8 cellular contexts compared by ENCODE assay signal in the genomic region with DNA sequence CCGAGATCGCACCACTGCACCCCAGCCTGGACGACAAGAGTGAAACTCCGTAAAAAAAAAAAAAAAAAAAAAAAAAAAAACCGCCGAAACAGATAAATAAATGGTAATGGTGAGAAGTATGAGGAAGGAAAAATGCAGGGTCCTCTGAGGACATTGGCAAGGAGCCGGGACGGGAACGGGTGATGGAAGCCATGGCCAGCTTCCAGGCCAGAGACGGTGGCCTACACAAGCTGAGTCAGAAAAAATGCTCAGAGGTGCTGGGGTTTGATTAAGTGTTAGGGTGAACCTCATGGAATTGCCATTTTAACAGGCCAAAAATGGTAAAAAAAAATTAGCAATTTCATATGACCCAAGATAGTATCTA. TPM values are rescaled to one million over a fixed set of nuclear protein-coding genes. Genes with fewer than 3 reads are reported as not detected.
DNase-seq lines count a peak whose midpoint lies in the region; ATAC-seq and TF ChIP-seq lines count a peak whose summit lies in the region.

No MANE protein-coding gene starts in this region.

- peak; percentile 91 for DNase-seq in Daoy (ENCODE audit: low read depth)
- DNase-seq in MV-4-11 (lab: John Stamatoyannopoulos, UW) = peak; percentile 34
- peak; percentile 95 to 97 for DNase-seq in cardiac fibroblast (ENCODE audit: low read depth in 2 of 2)
- peak; percentile 69 to 81 (median 74) for DNase-seq in right lobe of liver
- DNase-seq in thyroid gland = peak; percentile 80 to 83
- no peak for DNase-seq in GM19238 (ENCODE audit: insufficient read length, low spot score)
- DNase-seq in NCI-H774 (lab: John Stamatoyannopoulos, UW) = no peak

- H3K36me3 ChIP-seq in right lobe of liver = no peaks in the 10 kb centered on the region
- no peaks in the 10 kb centered on the region for H3K36me3 ChIP-seq in thyroid gland

- H3K9me3 ChIP-seq in right lobe of liver = no peaks in the 10 kb centered on the region
- H3K9me3 ChIP-seq in thyroid gland = no peaks in the 10 kb centered on the region

- peaks cover 0 to 10% (median 0%) of the 10 kb centered on the region in 4 donors for H3K4me1 ChIP-seq in right lobe of liver
- H3K4me1 ChIP-seq in thyroid gland = peaks cover 21 to 25% of the 10 kb centered on the region in 2 donors

- peak; percentile 2 to 41 (median 9) for ATAC-seq in right lobe of liver
- ATAC-seq in HG02981 (IDR thresholded peaks at IDR 0.05; ENCODE audit: unreplicated experiment) = no peak

- TF ChIP-seq CTCF in cardiac fibroblast (IDR thresholded peaks at IDR 0.05; ENCODE audit: low read depth, low read length) (no peak), right lobe of liver (IDR thresholded peaks at IDR 0.05) (no peak), thyroid gland (IDR thresholded peaks at IDR 0.05) (no peak)

- 8% methylated on average over 6 of the region's 10 CpGs for WGBS in right lobe of liver (ENCODE audit: insufficient coverage, low coverage, low lambda C conversion rate, missing lambda C conversion rate)
- 2 to 17% methylated on average over 10 of the region's 10 CpGs for WGBS in thyroid gland, 2 donors

- H3K4me3 ChIP-seq in cardiac fibroblast (replicated peaks in 1 of 2; ENCODE audit: low read depth in 2 of 2, low read length in 2 of 2) (peak overlapping the region; percentile 81 to 87), right lobe of liver (peak overlapping the region; percentile 68 to 80 (median 71)), thyroid gland (replicated peaks in 1 of 3) (peak overlapping the region; percentile 33 to 62 (median 50))

- TF ChIP-seq POLR2A in right lobe of liver (IDR thresholded peaks at IDR 0.05) (no peak), thyroid gland (IDR thresholded peaks at IDR 0.05) (no peak)

- H3K27me3 ChIP-seq in right lobe of liver (no peaks in the 10 kb centered on the region), thyroid gland (no peaks in the 10 kb centered on the region)

- intact Hi-C loops in right lobe of liver (cut with DNase I) = no loop called here
- intact Hi-C loops in thyroid gland (cut with DNase I) = no loop called here

- H3K27ac ChIP-seq in right lobe of liver = peak overlapping the region; percentile 58 to 87 (median 76)
- peak overlapping the region; percentile 79 to 97 (median 80) for H3K27ac ChIP-seq in thyroid gland

RNA-seq across cellular contexts. Expression of a gene that starts 0.9 kb away (rescaled TPM):
- 4.6 and 5.4 TPM in 2 replicates for total RNA-seq in Daoy (2014; rRNA removed; shearing (Covaris generic))
- total RNA-seq in right lobe of liver (1 to 10 TPM in 5 of 6 experiments, under 1 TPM in 1; 0.98 to 3.7 (median 1.7) TPM), thyroid gland (10 to 100 TPM in 1 of 4 donors, 1 to 10 TPM in 3; 6.9 to 15.6 (median 8.9) TPM)

RNA-seq across cellular contexts. Expression of a gene that starts 20.1 kb away (rescaled TPM):
- 214 and 231 TPM in 2 replicates for total RNA-seq in Daoy (2014; rRNA removed; shearing (Covaris generic))
- total RNA-seq in right lobe of liver (100 to 1,000 TPM in 2 of 6 experiments, 10 to 100 TPM in 4; 30.6 to 227 (median 32.8) TPM), thyroid gland (100 to 1,000 TPM in 2 of 4 donors, 10 to 100 TPM in 2; 50.2 to 191 (median 139) TPM)

RNA-seq across cellular contexts. Expression of a gene that starts 30.0 kb away (rescaled TPM):
- total RNA-seq in Daoy (2014; rRNA removed; shearing (Covaris generic)) = 58.6 and 65.2 TPM in 2 replicates
- total RNA-seq in right lobe of liver (10 to 100 TPM; 14.5 to 30.5 (median 24.1) TPM), thyroid gland (10 to 100 TPM; 53.0 to 90.4 (median 70.6) TPM)

Comparison
In these comparisons a context has a peak if more than half of its experiments do, and no peak if none do; other contexts are left out.
1. DNase-seq: peak in Daoy (single experiment), MV-4-11 (single experiment), cardiac fibroblast (2 of 2), right lobe of liver (3 of 3) and thyroid gland (2 of 2); none in GM19238 (single experiment) and NCI-H774 (single experiment).
2. Peak in every context shown above with its lines, with median percentiles within 50 percentile points of each other: H3K4me3 ChIP-seq.